ENCODE assay signal across 9 cellular contexts in genomic region chr19:8569066-8569761, GRCh38. TPM values are rescaled to one million over a fixed set of nuclear protein-coding genes. Genes with fewer than 3 reads are reported as not detected.
DNase-seq lines count a peak whose midpoint lies in the region; ATAC-seq and TF ChIP-seq lines count a peak whose summit lies in the region.
"Had no signal": no experiment of that assay in that cellular context is flagged by ENCODE, and none has a peak within 500 bp of the region (broad histone marks: within the 10 kb centered on the region; RNA-seq: fewer than 3 reads in every experiment).

No MANE protein-coding gene starts in this region.

- TF ChIP-seq CTCF in GM10266 (IDR thresholded peaks at IDR 0.05; ENCODE audit: control insufficient read depth, insufficient read depth, low read depth, missing control alignments) (no peak), A673 (conservative IDR thresholded peaks at IDR 0.05; ENCODE audit: low read depth, low read length) (no peak)

- H3K4me3 ChIP-seq in A673 (ENCODE audit: low read depth, low read length, poor library complexity, severe bottlenecking), result no peak overlapping the region
- H3K4me3 ChIP-seq: SK-N-MC had no signal

- no peak overlapping the region for H3K27ac ChIP-seq in A673 (ENCODE audit: low read depth, low read length, poor library complexity, severe bottlenecking)
- H3K27ac ChIP-seq: SK-N-MC had no signal

- intact Hi-C loops in activated naive CD4-positive, alpha-beta T cell treated with anti-CD3 and anti-CD28 coated beads for 36 hours (cut with micrococcal nuclease), result loop anchor here (1.0 kb wide), 1 partner anchor 9 kb away; no protein-coding TSS in a partner anchor
- intact Hi-C loops in A673 (cut with micrococcal nuclease; ENCODE audit: unreplicated experiment), result no loop called here

- POLR2A ChIA-PET in A673 (lab: Charles Lee; ENCODE audit: low non-redundant PET), result interaction anchor here (0.7 kb wide), 1 partner anchor 198 kb away, joined by 4 read pairs; no protein-coding TSS in a partner anchor

- H3K36me3 Mint-ChIP-seq in activated naive CD4-positive, alpha-beta T cell treated with anti-CD3 and anti-CD28 coated beads for 36 hours (ENCODE audit: low read depth), result no peaks in the 10 kb centered on the region
- peaks cover 11 to 15% of the 10 kb centered on the region in 2 donors for H3K36me3 Mint-ChIP-seq in stimulated activated naive B cell treated with anti-CD40 and anti-IgM and Interleukin-4, amounts not matched to agents 10 μg/mL and 1 μg/mL and 100 μg/mL, for 72 hours

- no peaks in the 10 kb centered on the region for H3K27me3 Mint-ChIP-seq in activated naive CD4-positive, alpha-beta T cell treated with anti-CD3 and anti-CD28 coated beads for 36 hours (ENCODE audit: low read depth)
- no peaks in the 10 kb centered on the region for H3K27me3 Mint-ChIP-seq in stimulated activated naive B cell treated with anti-CD40 and anti-IgM and Interleukin-4, amounts not matched to agents 10 μg/mL and 1 μg/mL and 100 μg/mL, for 72 hours

- BruUV-seq in A673 (replicated peaks; lab: Mats Ljungman, UMichigan), result no TSS peak

- H3K4me1 Mint-ChIP-seq in activated naive CD4-positive, alpha-beta T cell treated with anti-CD3 and anti-CD28 coated beads for 36 hours (ENCODE audit: low read depth), result peaks cover 45% of the 10 kb centered on the region
- H3K4me1 Mint-ChIP-seq in stimulated activated naive B cell treated with anti-CD40 and anti-IgM and Interleukin-4, amounts not matched to agents 10 μg/mL and 1 μg/mL and 100 μg/mL, for 72 hours, result peaks cover 30 to 59% of the 10 kb centered on the region in 2 donors

- no peak overlapping the region for H3K4me3 Mint-ChIP-seq in activated naive CD4-positive, alpha-beta T cell treated with anti-CD3 and anti-CD28 coated beads for 36 hours
- H3K4me3 Mint-ChIP-seq in stimulated activated naive B cell treated with anti-CD40 and anti-IgM and Interleukin-4, amounts not matched to agents 10 μg/mL and 1 μg/mL and 100 μg/mL, for 72 hours, result peak overlapping the region; percentile 30 to 40

- no peaks in the 10 kb centered on the region for H3K9me3 ChIP-seq in A673 (ENCODE audit: low read depth, low read length, poor library complexity, severe bottlenecking)

- H3K9me3 Mint-ChIP-seq in activated naive CD4-positive, alpha-beta T cell treated with anti-CD3 and anti-CD28 coated beads for 36 hours, result no peaks in the 10 kb centered on the region
- H3K9me3 Mint-ChIP-seq in stimulated activated naive B cell treated with anti-CD40 and anti-IgM and Interleukin-4, amounts not matched to agents 10 μg/mL and 1 μg/mL and 100 μg/mL, for 72 hours, result peaks cover 0 to 4% of the 10 kb centered on the region in 2 donors

- H3K4me1 ChIP-seq in A673 (ENCODE audit: insufficient read depth, low read length, poor library complexity, severe bottlenecking), result no peaks in the 10 kb centered on the region

- no peaks in the 10 kb centered on the region for H3K36me3 ChIP-seq in A673 (ENCODE audit: insufficient read depth, low read length, poor library complexity, severe bottlenecking)

- peak; percentile 92 for ATAC-seq in HG02938 (IDR thresholded peaks at IDR 0.05; ENCODE audit: unreplicated experiment)
- peak; percentile 96 to 98 for ATAC-seq in stimulated activated naive B cell treated with anti-CD40 and anti-IgM and Interleukin-4, amounts not matched to agents 10 μg/mL and 1 μg/mL and 100 μg/mL, for 72 hours (replicated peaks)

- H3K27ac Mint-ChIP-seq in activated naive CD4-positive, alpha-beta T cell treated with anti-CD3 and anti-CD28 coated beads for 36 hours, result peak overlapping the region; percentile 69
- H3K27ac Mint-ChIP-seq in stimulated activated naive B cell treated with anti-CD40 and anti-IgM and Interleukin-4, amounts not matched to agents 10 μg/mL and 1 μg/mL and 100 μg/mL, for 72 hours, result peak overlapping the region; percentile 48

- no peaks in the 10 kb centered on the region for H3K27me3 ChIP-seq in A673 (replicated peaks; ENCODE audit: insufficient read depth, low read depth, low read length, poor library complexity)

- CTCF ChIA-PET in activated naive CD4-positive, alpha-beta T cell treated with anti-CD3 and anti-CD28 coated beads for 36 hours (lab: Charles Lee), result interaction anchor here (0.6 to 11.0 kb wide), 3 partner anchors 10 to 302 kb away, joined by 3 to 103 read pairs (median 6); partner anchors contain the start of gene MYO1F
- CTCF ChIA-PET in A673 (lab: Charles Lee), result interaction anchor here (0.6 kb wide), 2 partner anchors 11 to 35 kb away, joined by 3 read pairs; no protein-coding TSS in a partner anchor

- DNase-seq in GM10266 (ENCODE audit: extremely low spot score), result peak; percentile 83
- DNase-seq in SIG-M5 (lab: John Stamatoyannopoulos, UW), result peak; percentile 67
- peak; percentile 70 for DNase-seq in activated naive CD4-positive, alpha-beta T cell treated with anti-CD3 and anti-CD28 coated beads for 36 hours
- peak; percentile 99 for DNase-seq in iris pigment epithelial cell (ENCODE audit: low read depth)
- peak; percentile 54 for DNase-seq in stimulated activated naive B cell treated with anti-CD40 and anti-IgM and Interleukin-4, amounts not matched to agents 10 μg/mL and 1 μg/mL and 100 μg/mL, for 72 hours
- DNase-seq in germinal center (ENCODE audit: low spot score), result no peak
- no peak for DNase-seq in A673 (ENCODE audit: low spot score)

RNA-seq across cellular contexts. Expression of gene MYO1F, which starts 8.0 kb away (rescaled TPM):
- total RNA-seq in activated naive CD4-positive, alpha-beta T cell treated with anti-CD3 and anti-CD28 coated beads for 36 hours, result 1 to 10 TPM; 2.0 to 2.2 TPM
- total RNA-seq in A673 (2021), result 0.26 and 0.37 TPM in 2 replicates

RNA-seq across cellular contexts. Expression of gene ADAMTS10, which starts 41.3 kb away (rescaled TPM):
- total RNA-seq in activated naive CD4-positive, alpha-beta T cell treated with anti-CD3 and anti-CD28 coated beads for 36 hours, result 1 to 10 TPM; 3.3 to 3.5 TPM
- 29.5 and 40.5 TPM in 2 replicates for total RNA-seq in A673 (2021)

RNA-seq across cellular contexts. Expression of gene ZNF414, which starts 55.2 kb away (rescaled TPM):
- 10 to 100 TPM; 19.8 to 24.1 TPM for total RNA-seq in activated naive CD4-positive, alpha-beta T cell treated with anti-CD3 and anti-CD28 coated beads for 36 hours
- 26.0 and 26.7 TPM in 2 replicates for total RNA-seq in A673 (2021)

Comparison
In these comparisons a context has a peak if more than half of its experiments do, and no peak if none do; other contexts are left out.
1. DNase-seq: peak in GM10266 (single experiment), SIG-M5 (single experiment), activated naive CD4-positive, alpha-beta T cell treated with anti-CD3 and anti-CD28 coated beads for 36 hours (single experiment), iris pigment epithelial cell (single experiment) and stimulated activated naive B cell treated with anti-CD40 and anti-IgM and Interleukin-4, amounts not matched to agents 10 μg/mL and 1 μg/mL and 100 μg/mL, for 72 hours (single experiment); none in germinal center (single experiment) and A673 (single experiment).